12 cellular contexts compared by ENCODE assay signal in genomic region chr10:132554991-132555647, GRCh38. TPM values are rescaled to one million over a fixed set of nuclear protein-coding genes. Genes with fewer than 3 reads are reported as not detected.
A peak's percentile ranks its signal among the peaks of the same experiment; 100 is the strongest.
DNase-seq lines count a peak whose midpoint lies in the region; ATAC-seq and TF ChIP-seq lines count a peak whose summit lies in the region.
"Had no signal": no experiment of that assay in that cellular context is flagged by ENCODE, and none has a peak within 500 bp of the region (broad histone marks: within the 10 kb centered on the region; RNA-seq: fewer than 3 reads in every experiment).

No MANE protein-coding gene starts in this region.

- no peak overlapping the region for H3K4me3 ChIP-seq in aorta (ENCODE audit: low read length in 2 of 2)
- H3K4me3 ChIP-seq in A673 (ENCODE audit: low read depth, low read length, poor library complexity, severe bottlenecking), result no peak overlapping the region
- H3K4me3 ChIP-seq: suprapubic skin had no signal

- H3K4me1 Mint-ChIP-seq in activated CD4-positive, alpha-beta T cell treated with anti-CD3 and anti-CD28 coated beads, Interleukin-2, amount 10 ng/mL, durations not matched to agents 7 days and 5 days, result peaks cover 35% of the 10 kb centered on the region

- peaks cover 0 to 1% of the 10 kb centered on the region in 2 donors for H3K36me3 ChIP-seq in aorta (ENCODE audit: control insufficient read depth in 1 of 2, insufficient read depth in 2 of 2, low read length in 1 of 2)
- H3K36me3 ChIP-seq in A673 (ENCODE audit: insufficient read depth, low read length, poor library complexity, severe bottlenecking), result no peaks in the 10 kb centered on the region
- H3K36me3 ChIP-seq: suprapubic skin, WERI-Rb-1 had no signal

- H3K9me3 Mint-ChIP-seq in activated CD4-positive, alpha-beta T cell treated with anti-CD3 and anti-CD28 coated beads, Interleukin-2, amount 10 ng/mL, durations not matched to agents 7 days and 5 days, result no peaks in the 10 kb centered on the region

- H3K27me3 ChIP-seq in aorta (ENCODE audit: control insufficient read depth in 1 of 2, insufficient read depth in 2 of 2, low read length in 1 of 2) (no peaks in the 10 kb centered on the region), A673 (replicated peaks; ENCODE audit: insufficient read depth, low read depth, low read length, poor library complexity) (no peaks in the 10 kb centered on the region)
- H3K27me3 ChIP-seq: suprapubic skin had no signal

- CTCF ChIA-PET in activated CD4-positive, alpha-beta T cell treated with anti-CD3 and anti-CD28 coated beads, Interleukin-2, amount 10 ng/mL, durations not matched to agents 7 days and 5 days (lab: Charles Lee), result no interaction called here
- CTCF ChIA-PET in A673 (lab: Charles Lee), result no interaction called here

- WGBS in aorta, 2 donors, result 77 to 78% methylated on average over 18 of the region's 18 CpGs

- no peak for ATAC-seq in aorta (ENCODE audit: low FRiP score)

- H3K27me3 Mint-ChIP-seq in activated CD4-positive, alpha-beta T cell treated with anti-CD3 and anti-CD28 coated beads, Interleukin-2, amount 10 ng/mL, durations not matched to agents 7 days and 5 days, result no peaks in the 10 kb centered on the region

- no peak overlapping the region for H3K27ac Mint-ChIP-seq in activated CD4-positive, alpha-beta T cell treated with anti-CD3 and anti-CD28 coated beads, Interleukin-2, amount 10 ng/mL, durations not matched to agents 7 days and 5 days

- peak overlapping the region; percentile 21 for H3K4me3 Mint-ChIP-seq in activated CD4-positive, alpha-beta T cell treated with anti-CD3 and anti-CD28 coated beads, Interleukin-2, amount 10 ng/mL, durations not matched to agents 7 days and 5 days

- intact Hi-C loops in aorta (cut with DNase I) (no loop called here), A673 (cut with micrococcal nuclease; ENCODE audit: unreplicated experiment) (no loop called here)

- H3K27ac ChIP-seq in aorta (ENCODE audit: low read depth in 1 of 2, low read length in 2 of 2) (no peak overlapping the region), A673 (ENCODE audit: low read depth, low read length, poor library complexity, severe bottlenecking) (no peak overlapping the region)
- H3K27ac ChIP-seq: suprapubic skin, WERI-Rb-1 had no signal

- no peaks in the 10 kb centered on the region for H3K4me1 ChIP-seq in aorta (ENCODE audit: control insufficient read depth in 1 of 2, insufficient read depth in 2 of 2, low read length in 2 of 2)
- peaks cover 11% of the 10 kb centered on the region for H3K4me1 ChIP-seq in A673 (ENCODE audit: insufficient read depth, low read length, poor library complexity, severe bottlenecking)

- H3K9me3 ChIP-seq in aorta (ENCODE audit: control insufficient read depth, low read length), result no peaks in the 10 kb centered on the region
- H3K9me3 ChIP-seq in A673 (ENCODE audit: low read depth, low read length, poor library complexity, severe bottlenecking), result no peaks in the 10 kb centered on the region
- H3K9me3 ChIP-seq: suprapubic skin had no signal

- POLR2A ChIA-PET in activated CD4-positive, alpha-beta T cell treated with anti-CD3 and anti-CD28 coated beads, Interleukin-2, amount 10 ng/mL, durations not matched to agents 7 days and 5 days (lab: Charles Lee), result no interaction called here
- POLR2A ChIA-PET in A673 (lab: Charles Lee; ENCODE audit: low non-redundant PET), result no interaction called here

- H3K36me3 Mint-ChIP-seq in activated CD4-positive, alpha-beta T cell treated with anti-CD3 and anti-CD28 coated beads, Interleukin-2, amount 10 ng/mL, durations not matched to agents 7 days and 5 days (ENCODE audit: low read depth), result no peaks in the 10 kb centered on the region

- peak; percentile 37 for DNase-seq in stimulated activated CD8-positive, alpha-beta memory T cell treated with anti-CD3 and anti-CD28 coated beads, Interleukin-12 subunit alpha, Interleukin-12 subunit beta, amount 100 ng/mL, for 1 hour (ENCODE audit: low read depth)
- no peak for DNase-seq in stimulated activated CD8-positive, alpha-beta memory T cell treated with anti-CD3 and anti-CD28 coated beads, Interleukin-4, amount 100 ng/mL, for 48 hours
- peak; percentile 58 for DNase-seq in activated CD4-positive, alpha-beta T cell treated with anti-CD3 and anti-CD28 coated beads, Interleukin-2, amount 10 ng/mL, durations not matched to agents 7 days and 5 days
- DNase-seq in hepatic stellate cell (ENCODE audit: low spot score), result peak; percentile 64
- DNase-seq in aorta, result peak; percentile 66 to 85
- DNase-seq in A673 (ENCODE audit: low spot score), result no peak
- DNase-seq in NCI-H2196 treated with DMSO at 0.1 percent for 48 hours (lab: John Stamatoyannopoulos, UW; ENCODE audit: unreplicated experiment), result no peak
- no peak for DNase-seq in NCI-H524 treated with DMSO at 0.1 percent for 48 hours (lab: John Stamatoyannopoulos, UW)
- DNase-seq: NCI-H2081 treated with DMSO at 0.1 percent for 48 hours, retina, WERI-Rb-1 had no signal

- no TSS peak for BruUV-seq in A673 (replicated peaks; lab: Mats Ljungman, UMichigan)

- TF ChIP-seq CTCF in A673 (conservative IDR thresholded peaks at IDR 0.05; ENCODE audit: low read depth, low read length), result no peak

RNA-seq across cellular contexts. Expression of gene INPP5A, which starts 17.5 kb away (rescaled TPM):
- total RNA-seq in activated CD4-positive, alpha-beta T cell treated with anti-CD3 and anti-CD28 coated beads, Interleukin-2, amount 10 ng/mL, durations not matched to agents 7 days and 5 days, result 1 to 10 TPM; 9.1 to 9.9 TPM
- total RNA-seq in aorta, result 100 to 1,000 TPM in 1 of 2 donors, 10 to 100 TPM in 1; 66.4 to 112 TPM
- polyA plus RNA-seq in aorta, result 10 to 100 TPM; 37.7 to 43.4 TPM
- total RNA-seq in A673 (2021), result 21.2 and 21.8 TPM in 2 replicates

Comparison
In these comparisons a context has a peak if more than half of its experiments do, and no peak if none do; other contexts are left out.
1. DNase-seq: peak in stimulated activated CD8-positive, alpha-beta memory T cell treated with anti-CD3 and anti-CD28 coated beads, Interleukin-12 subunit alpha, Interleukin-12 subunit beta, amount 100 ng/mL, for 1 hour (single experiment), activated CD4-positive, alpha-beta T cell treated with anti-CD3 and anti-CD28 coated beads, Interleukin-2, amount 10 ng/mL, durations not matched to agents 7 days and 5 days (single experiment), hepatic stellate cell (single experiment) and aorta (2 of 2); none in stimulated activated CD8-positive, alpha-beta memory T cell treated with anti-CD3 and anti-CD28 coated beads, Interleukin-4, amount 100 ng/mL, for 48 hours (single experiment), A673 (single experiment), NCI-H2196 treated with DMSO at 0.1 percent for 48 hours (single experiment) and NCI-H524 treated with DMSO at 0.1 percent for 48 hours (single experiment).